8 cellular contexts compared by ENCODE assay signal in genomic region chr9:129481824-129482511, GRCh38.
A peak's percentile ranks its signal among the peaks of the same experiment; 100 is the strongest.
DNase-seq lines count a peak whose midpoint lies in the region; ATAC-seq and TF ChIP-seq lines count a peak whose summit lies in the region.

No MANE protein-coding gene starts in this region.

- peak overlapping the region; percentile 51 for H2BK5ac ChIP-seq in mesendoderm (ENCODE audit: low read length)

- peak overlapping the region; percentile 96 for H3K18ac ChIP-seq in mesendoderm (ENCODE audit: low read length)

- H3K9me3 ChIP-seq in uterus: no peaks in the 10 kb centered on the region

- peak overlapping the region; percentile 88 for H3K27ac Mint-ChIP-seq in chondrocyte (ENCODE audit: unreplicated experiment)

- DNase-seq in AG04449 (ENCODE audit: low read depth, low spot score) (no peak), chondrocyte (ENCODE audit: low spot score) (peak; percentile 78), mesendoderm (peak; percentile 68), uterus (peak; percentile 66 to 68), CD1c-positive myeloid dendritic cell (ENCODE audit: extremely low spot score) (no peak), GOT3 (lab: John Stamatoyannopoulos, UW) (no peak)

- H3K4me1 Mint-ChIP-seq in chondrocyte (ENCODE audit: low read depth): peaks cover 76% of the 10 kb centered on the region

- H3K27me3 ChIP-seq in mesendoderm (ENCODE audit: insufficient read depth, low read length, poor library complexity) (no peaks in the 10 kb centered on the region), uterus (no peaks in the 10 kb centered on the region)

- H3K27ac ChIP-seq in mesendoderm (ENCODE audit: low read depth, low read length): peak overlapping the region; percentile 84
- peak overlapping the region; percentile 100 for H3K27ac ChIP-seq in uterus

- H3K4me1 ChIP-seq in mesendoderm (ENCODE audit: control insufficient read depth, low read depth, low read length) (peaks cover 15% of the 10 kb centered on the region), uterus (peaks cover 17 to 20% of the 10 kb centered on the region in 2 donors)

- peak overlapping the region; percentile 31 for H3K4me3 Mint-ChIP-seq in chondrocyte (ENCODE audit: unreplicated experiment)

- H2AK5ac ChIP-seq in mesendoderm (ENCODE audit: low read length): no peak overlapping the region

- TF ChIP-seq CTCF in AG04449 (IDR thresholded peaks at IDR 0.05; ENCODE audit: insufficient read depth, low read length, missing control alignments) (peak; percentile 26), chondrocyte (IDR thresholded peaks at IDR 0.05) (peak; percentile 45), uterus (IDR thresholded peaks at IDR 0.05) (peak; percentile 22 to 52 (median 36))

- POLR2A ChIA-PET in AG04449 (lab: Yijun Ruan, JAX): interaction anchor here (0.6 to 6.6 kb wide), 13 partner anchors 15 to 342 kb away, joined by 3 to 101 read pairs (median 4); partner anchors contain the start of gene IER5L

- H3K4me2 ChIP-seq in mesendoderm (ENCODE audit: low read length): peak overlapping the region; percentile 61

- H3K23ac ChIP-seq in mesendoderm (ENCODE audit: low read length): no peak overlapping the region

- intact Hi-C loops in uterus (cut with DNase I; ENCODE audit: low total_unique reads): loop anchor here (5.0 kb wide), 2 partner anchors 80 to 165 kb away; no protein-coding TSS in a partner anchor

- no peaks in the 10 kb centered on the region for H3K27me3 Mint-ChIP-seq in chondrocyte (ENCODE audit: low read depth)

- H3K36me3 Mint-ChIP-seq in chondrocyte (ENCODE audit: low read depth): no peaks in the 10 kb centered on the region

- H3K56ac ChIP-seq in mesendoderm (ENCODE audit: low read length): peak overlapping the region; percentile 47

- peak overlapping the region; percentile 36 for H3K4me3 ChIP-seq in AG04449 (ENCODE audit: low read depth, low read length)
- no peak overlapping the region for H3K4me3 ChIP-seq in mesendoderm (ENCODE audit: low read length)
- peak overlapping the region; percentile 43 to 50 for H3K4me3 ChIP-seq in uterus

- H3K36me3 ChIP-seq in mesendoderm (ENCODE audit: control insufficient read depth, insufficient read depth, low read length): no peaks in the 10 kb centered on the region
- H3K36me3 ChIP-seq in uterus: no peaks in the 10 kb centered on the region

- peak; percentile 26; the same call in 1 of the 2 replicates for TF ChIP-seq RAD21 in Ishikawa (IDR thresholded peaks at IDR 0.05; ENCODE audit: low read depth)

- H3K79me2 ChIP-seq in mesendoderm (ENCODE audit: control insufficient read depth, insufficient read depth, low read length): no peaks in the 10 kb centered on the region

- H2BK120ac ChIP-seq in mesendoderm (ENCODE audit: low read depth, low read length): peak overlapping the region; percentile 97

- H3K4ac ChIP-seq in mesendoderm (ENCODE audit: low read depth, low read length): peak overlapping the region; percentile 93

- H3K9ac ChIP-seq in mesendoderm (ENCODE audit: low read length): peak overlapping the region; percentile 74

- no peak overlapping the region for H4K5ac ChIP-seq in mesendoderm (ENCODE audit: low read length)

- peak overlapping the region; percentile 69 for H4K8ac ChIP-seq in mesendoderm (ENCODE audit: low read depth, low read length)

- TF ChIP-seq POLR2A in uterus (IDR thresholded peaks at IDR 0.05): no peak

- CTCF ChIA-PET in AG04449 (lab: Yijun Ruan, JAX): interaction anchor here (0.7 to 4.2 kb wide), 12 partner anchors 12 to 351 kb away, joined by 3 to 20 read pairs (median 7); partner anchors contain the start of gene IER5L

- H3K79me1 ChIP-seq in mesendoderm (ENCODE audit: low read length): no peaks in the 10 kb centered on the region

- WGBS in mesendoderm (ENCODE audit: extremely low coverage, insufficient coverage, low lambda C conversion rate): no CpG with 5 or more reads among the region's 54 CpGs

- no peak for ATAC-seq in GM21529 (IDR thresholded peaks at IDR 0.05; ENCODE audit: unreplicated experiment)

- no peak for TF ChIP-seq EP300 in Ishikawa (IDR thresholded peaks at IDR 0.05; ENCODE audit: borderline replicate concordance)

- H3K9me3 Mint-ChIP-seq in chondrocyte (ENCODE audit: low read depth): no peaks in the 10 kb centered on the region

- H2BK15ac ChIP-seq in mesendoderm (replicated peaks; ENCODE audit: low read depth): peak overlapping the region; percentile 75

TF ChIP-seq in Ishikawa, 13 proteins besides CTCF, POLR2A, EP300 and RAD21:
- TF ChIP-seq FOXM1 (IDR thresholded peaks at IDR 0.05; ENCODE audit: borderline replicate concordance, low read depth) (no peak), ZBTB7A (IDR thresholded peaks at IDR 0.05; ENCODE audit: low read depth) (no peak; the same call in 1 of the 2 replicates), TCF12 (IDR thresholded peaks at IDR 0.05; ENCODE audit: low read depth) (no peak), CREB1 (IDR thresholded peaks at IDR 0.05; ENCODE audit: low read depth) (no peak), EGR1 (IDR thresholded peaks at IDR 0.05) (no peak), NFIC (IDR thresholded peaks at IDR 0.05) (no peak), CEBPB (IDR thresholded peaks at IDR 0.05) (no peak), YY1 (IDR thresholded peaks at IDR 0.05; ENCODE audit: low read depth) (no peak), TAF1 (IDR thresholded peaks at IDR 0.05; ENCODE audit: low read depth) (no peak; the same call in none of the 2 replicates), TEAD4 (IDR thresholded peaks at IDR 0.05) (no peak)
- TF ChIP-seq, protein P1, sequence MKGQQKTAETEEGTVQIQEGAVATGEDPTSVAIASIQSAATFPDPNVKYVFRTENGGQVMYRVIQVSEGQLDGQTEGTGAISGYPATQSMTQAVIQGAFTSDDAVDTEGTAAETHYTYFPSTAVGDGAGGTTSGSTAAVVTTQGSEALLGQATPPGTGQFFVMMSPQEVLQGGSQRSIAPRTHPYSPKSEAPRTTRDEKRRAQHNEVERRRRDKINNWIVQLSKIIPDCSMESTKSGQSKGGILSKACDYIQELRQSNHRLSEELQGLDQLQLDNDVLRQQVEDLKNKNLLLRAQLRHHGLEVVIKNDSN (IDR thresholded peaks at IDR 0.05): no peak
- TF ChIP-seq, protein P2, sequence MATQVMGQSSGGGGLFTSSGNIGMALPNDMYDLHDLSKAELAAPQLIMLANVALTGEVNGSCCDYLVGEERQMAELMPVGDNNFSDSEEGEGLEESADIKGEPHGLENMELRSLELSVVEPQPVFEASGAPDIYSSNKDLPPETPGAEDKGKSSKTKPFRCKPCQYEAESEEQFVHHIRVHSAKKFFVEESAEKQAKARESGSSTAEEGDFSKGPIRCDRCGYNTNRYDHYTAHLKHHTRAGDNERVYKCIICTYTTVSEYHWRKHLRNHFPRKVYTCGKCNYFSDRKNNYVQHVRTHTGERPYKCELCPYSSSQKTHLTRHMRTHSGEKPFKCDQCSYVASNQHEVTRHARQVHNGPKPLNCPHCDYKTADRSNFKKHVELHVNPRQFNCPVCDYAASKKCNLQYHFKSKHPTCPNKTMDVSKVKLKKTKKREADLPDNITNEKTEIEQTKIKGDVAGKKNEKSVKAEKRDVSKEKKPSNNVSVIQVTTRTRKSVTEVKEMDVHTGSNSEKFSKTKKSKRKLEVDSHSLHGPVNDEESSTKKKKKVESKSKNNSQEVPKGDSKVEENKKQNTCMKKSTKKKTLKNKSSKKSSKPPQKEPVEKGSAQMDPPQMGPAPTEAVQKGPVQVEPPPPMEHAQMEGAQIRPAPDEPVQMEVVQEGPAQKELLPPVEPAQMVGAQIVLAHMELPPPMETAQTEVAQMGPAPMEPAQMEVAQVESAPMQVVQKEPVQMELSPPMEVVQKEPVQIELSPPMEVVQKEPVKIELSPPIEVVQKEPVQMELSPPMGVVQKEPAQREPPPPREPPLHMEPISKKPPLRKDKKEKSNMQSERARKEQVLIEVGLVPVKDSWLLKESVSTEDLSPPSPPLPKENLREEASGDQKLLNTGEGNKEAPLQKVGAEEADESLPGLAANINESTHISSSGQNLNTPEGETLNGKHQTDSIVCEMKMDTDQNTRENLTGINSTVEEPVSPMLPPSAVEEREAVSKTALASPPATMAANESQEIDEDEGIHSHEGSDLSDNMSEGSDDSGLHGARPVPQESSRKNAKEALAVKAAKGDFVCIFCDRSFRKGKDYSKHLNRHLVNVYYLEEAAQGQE (IDR thresholded peaks at IDR 0.05; ENCODE audit: low read depth): no peak
- TF ChIP-seq, protein P3, sequence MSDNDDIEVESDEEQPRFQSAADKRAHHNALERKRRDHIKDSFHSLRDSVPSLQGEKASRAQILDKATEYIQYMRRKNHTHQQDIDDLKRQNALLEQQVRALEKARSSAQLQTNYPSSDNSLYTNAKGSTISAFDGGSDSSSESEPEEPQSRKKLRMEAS (IDR thresholded peaks at IDR 0.05): no peak

Comparison
In these comparisons a context has a peak if more than half of its experiments do, and no peak if none do; other contexts are left out.
1. DNase-seq: peak in chondrocyte (single experiment), mesendoderm (single experiment) and uterus (2 of 2); none in AG04449 (single experiment), CD1c-positive myeloid dendritic cell (single experiment) and GOT3 (single experiment).
2. Peak in every context shown above with its lines, with median percentiles within 50 percentile points of each other: CTCF ChIP-seq.